In genomic region chr2:195766691-195767090, GRCh38 we compare ENCODE assay signal across 22 cellular contexts.
A peak's percentile ranks its signal among the peaks of the same experiment; 100 is the strongest.
DNase-seq lines count a peak whose midpoint lies in the region; ATAC-seq, FAIRE-seq and TF ChIP-seq lines count a peak whose summit lies in the region.
"Had no signal": no experiment of that assay in that cellular context is flagged by ENCODE, and none has a peak within 500 bp of the region (broad histone marks: within the 10 kb centered on the region; RNA-seq: fewer than 3 reads in every experiment).

No MANE protein-coding gene starts in this region.

- H3K36me3 ChIP-seq in HepG2 (replicated peaks in 1 of 2; ENCODE audit: control insufficient read depth in 1 of 2, insufficient read depth in 2 of 2, low read length in 2 of 2) (no peaks in the 10 kb centered on the region), right lobe of liver (no peaks in the 10 kb centered on the region), kidney (ENCODE audit: control insufficient read depth in 1 of 2, insufficient read depth in 2 of 2, low read length in 2 of 2) (no peaks in the 10 kb centered on the region)
- H3K36me3 ChIP-seq: BLaER1 treated with 17β-estradiol and CSF1 and Interleukin-3, amounts not matched to agents 10 nM and 100 nM had no signal

- in situ Hi-C loops in HepG2 (cut with HindIII; ENCODE audit: extremely low pct_ligation_motif_present, low pct_unique_long_range_greater_than_20kb), result no loop called here

- no TSS peak for BruUV-seq in HepG2 (replicated peaks; lab: Mats Ljungman, UMichigan)

- POLR2A ChIA-PET in HepG2 (lab: Yijun Ruan, JAX), result no interaction called here

- CTCF ChIA-PET in HepG2 (lab: Yijun Ruan, JAX; ENCODE audit: low intra/inter-chr PET ratio, low total read pairs), result no interaction called here

- H3K4me3 ChIP-seq in HepG2 (replicated peaks in 1 of 3; ENCODE audit: insufficient read depth in 1 of 3, low read depth in 2 of 3, low read length in 3 of 3), result no peak overlapping the region
- H3K4me3 ChIP-seq in right lobe of liver, result no peak overlapping the region
- no peak overlapping the region for H3K4me3 ChIP-seq in kidney (ENCODE audit: low read length in 2 of 2)
- H3K4me3 ChIP-seq: A549; BLaER1 treated with 17β-estradiol and CSF1 and Interleukin-3, amounts not matched to agents 10 nM and 100 nM; GM12878 had no signal

- DNase-seq in HepG2 (ENCODE audit: low spot score), result no peak
- DNase-seq in right lobe of liver, result no peak
- DNase-seq in RCC 7860 (ENCODE audit: low spot score), result no peak
- no peak for DNase-seq in kidney
- no peak for DNase-seq in NCI-H2029 (lab: John Stamatoyannopoulos, UW)
- DNase-seq in NCI-H2171 treated with DMSO at 0.1 percent for 48 hours (lab: John Stamatoyannopoulos, UW), result no peak
- DNase-seq: AML-193; Caco-2; Calu3; CD4-positive, alpha-beta T cell; CD8-positive, alpha-beta T cell; DMS79 treated with DMSO at 0.1 percent for 48 hours; GDM1 had no signal

- no peak for TF ChIP-seq RAD21 in HepG2 (CRISPR knock-in tag; IDR thresholded peaks at IDR 0.05)

- H3K4me2 ChIP-seq in HepG2 (ENCODE audit: low read depth, low read length), result no peak overlapping the region
- H3K4me2 ChIP-seq: A549; BLaER1 treated with 17β-estradiol and CSF1 and Interleukin-3, amounts not matched to agents 10 nM and 100 nM had no signal

- no peak for TF ChIP-seq POLR2A in HepG2 (IDR thresholded peaks at IDR 0.05; ENCODE audit: insufficient read depth in 1 of 2, low read depth in 2 of 2, low read length in 2 of 2)
- no peak for TF ChIP-seq POLR2A in right lobe of liver (IDR thresholded peaks at IDR 0.05)

- H3K4me1 ChIP-seq in HepG2 (ENCODE audit: insufficient read depth, low read length) (no peaks in the 10 kb centered on the region), right lobe of liver (no peaks in the 10 kb centered on the region), kidney (ENCODE audit: control insufficient read depth in 1 of 2, insufficient read depth in 1 of 2, low read depth in 1 of 2, low read length in 2 of 2) (no peaks in the 10 kb centered on the region)
- H3K4me1 ChIP-seq: A549; BLaER1 treated with 17β-estradiol and CSF1 and Interleukin-3, amounts not matched to agents 10 nM and 100 nM; Caco-2 had no signal

- H3K9me3 ChIP-seq in HepG2 (ENCODE audit: low read length) (no peaks in the 10 kb centered on the region), right lobe of liver (no peaks in the 10 kb centered on the region), kidney (ENCODE audit: control insufficient read depth in 1 of 2, low read length in 2 of 2) (peaks cover 0 to 11% of the 10 kb centered on the region in 2 donors)
- H3K9me3 ChIP-seq: Caco-2 had no signal

- FAIRE-seq in HepG2 (lab: Jason Lieb, UNC) (no peak), RCC 7860 (lab: Jason Lieb, UNC) (peak; percentile 4), kidney (lab: Jason Lieb, UNC) (peak; percentile 76)
- FAIRE-seq: A549, D721Med, GM12878, GM12892, GM18507 had no signal

- no peaks in the 10 kb centered on the region for H4K20me1 ChIP-seq in HepG2 (ENCODE audit: insufficient read depth, low read length)
- H4K20me1 ChIP-seq: BLaER1 treated with 17β-estradiol and CSF1 and Interleukin-3, amounts not matched to agents 10 nM and 100 nM had no signal

- H3K27me3 ChIP-seq in HepG2 (ENCODE audit: control insufficient read depth in 1 of 2, insufficient read depth in 2 of 2, low read length in 2 of 2), result no peaks in the 10 kb centered on the region
- H3K27me3 ChIP-seq in right lobe of liver, result no peaks in the 10 kb centered on the region
- H3K27me3 ChIP-seq: BLaER1 treated with 17β-estradiol and CSF1 and Interleukin-3, amounts not matched to agents 10 nM and 100 nM had no signal

- ATAC-seq in HepG2 (no peak), right lobe of liver (no peak), HG03460 (IDR thresholded peaks at IDR 0.05; ENCODE audit: unreplicated experiment) (no peak)
- ATAC-seq: A549; CD8-positive, alpha-beta T cell; GM12878 had no signal

- intact Hi-C loops in HepG2 (cut with micrococcal nuclease; ENCODE audit: unreplicated experiment) (no loop called here), right lobe of liver (cut with DNase I) (no loop called here), kidney (cut with DNase I) (no loop called here)

- H3K9ac ChIP-seq in HepG2 (ENCODE audit: insufficient read depth, low read depth, low read length), result no peak overlapping the region
- no peak overlapping the region for H3K9ac ChIP-seq in kidney (ENCODE audit: low read length in 2 of 2)
- H3K9ac ChIP-seq: BLaER1 treated with 17β-estradiol and CSF1 and Interleukin-3, amounts not matched to agents 10 nM and 100 nM had no signal

- H2AFZ ChIP-seq in HepG2 (ENCODE audit: low read length), result no peak overlapping the region

- WGBS in HepG2 (ENCODE audit: low lambda C conversion rate), result 97% methylated on average over 1 of the region's 1 CpG
- WGBS in right lobe of liver (ENCODE audit: insufficient coverage, low coverage, low lambda C conversion rate, missing lambda C conversion rate), result 94% methylated on average over 1 of the region's 1 CpG

- TF ChIP-seq EP300 in HepG2 (IDR thresholded peaks at IDR 0.05; ENCODE audit: low read depth in 2 of 2, low read length in 2 of 2), result no peak
- TF ChIP-seq EP300 in HepG2 (CRISPR knock-in tag; IDR thresholded peaks at IDR 0.05; ENCODE audit: borderline replicate concordance), result no peak

- no peaks in the 10 kb centered on the region for H3K79me2 ChIP-seq in HepG2 (ENCODE audit: insufficient read depth, low read length)

- H3K27ac ChIP-seq in HepG2 (ENCODE audit: extremely low read length, insufficient read depth, low read length), result no peak overlapping the region
- H3K27ac ChIP-seq in right lobe of liver, result no peak overlapping the region
- no peak overlapping the region for H3K27ac ChIP-seq in kidney (ENCODE audit: low read depth in 2 of 2, low read length in 2 of 2)
- H3K27ac ChIP-seq: 22Rv1; A549; BLaER1 treated with 17β-estradiol and CSF1 and Interleukin-3, amounts not matched to agents 10 nM and 100 nM; C4-2B had no signal

- TF ChIP-seq CTCF in HepG2 (CRISPR knock-in tag; IDR thresholded peaks at IDR 0.05), result no peak
- TF ChIP-seq CTCF in right lobe of liver (IDR thresholded peaks at IDR 0.05), result no peak
- no peak for TF ChIP-seq CTCF in kidney (IDR thresholded peaks at IDR 0.05; ENCODE audit: borderline replicate concordance, extremely low read depth, insufficient read depth)

TF ChIP-seq in HepG2, 621 proteins besides CTCF, POLR2A, EP300 and RAD21:
- TF ChIP-seq ZNF329 (CRISPR knock-in tag; IDR thresholded peaks at IDR 0.05; ENCODE audit: low read depth) (no peak), ATF7 (IDR thresholded peaks at IDR 0.05) (peak; percentile 82), ATF7 (CRISPR knock-in tag; IDR thresholded peaks at IDR 0.05) (no peak)
